In the genomic region with DNA sequence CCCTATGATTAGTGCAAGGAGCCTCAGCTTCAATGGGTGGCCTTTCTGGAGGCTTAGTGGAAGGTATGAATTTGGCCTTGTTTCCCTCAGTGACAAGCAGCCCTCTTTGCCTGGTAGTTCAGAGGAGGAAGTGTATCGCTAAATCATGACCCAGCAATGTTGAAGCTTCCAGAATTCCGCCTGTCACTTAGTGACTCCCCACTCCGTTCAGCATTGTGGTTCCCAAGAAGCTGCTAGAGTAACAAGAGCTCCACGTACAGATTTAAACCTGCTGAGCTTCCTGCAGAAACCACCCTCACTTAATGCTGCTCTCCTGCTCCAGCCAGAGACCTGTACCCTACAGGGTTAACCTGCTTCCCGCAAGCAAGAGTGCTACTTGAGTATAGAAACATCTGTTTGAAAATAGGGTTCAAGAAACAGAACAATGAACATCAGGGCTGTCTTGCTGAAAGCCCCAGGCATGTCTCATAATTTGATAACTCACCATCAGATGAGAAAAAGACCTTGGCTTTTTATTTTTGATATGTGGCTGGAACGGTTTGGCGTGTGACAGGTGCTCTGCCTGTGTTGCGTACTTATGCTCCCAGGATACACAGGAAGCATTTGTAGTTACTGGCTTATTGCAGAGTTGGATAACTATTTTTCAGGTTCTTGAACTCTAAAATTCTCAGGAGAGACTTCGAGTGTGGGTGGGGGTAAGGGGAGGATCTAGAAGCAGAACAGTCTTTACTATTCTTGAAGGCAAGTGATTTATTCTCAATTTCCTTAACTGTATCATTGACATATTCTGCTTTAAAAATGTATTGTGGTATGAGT, we compare ENCODE assay signal across 8 cellular contexts.
DNase-seq lines count a peak whose midpoint lies in the region; ATAC-seq, FAIRE-seq and TF ChIP-seq lines count a peak whose summit lies in the region.

No MANE protein-coding gene starts in this region.

- H3K36me3 ChIP-seq in keratinocyte (ENCODE audit: control insufficient read depth in 2 of 2, extremely low read depth in 1 of 2, insufficient read depth in 2 of 2, low read length in 2 of 2) (no peaks in the 10 kb centered on the region), stomach smooth muscle (ENCODE audit: control insufficient read depth in 2 of 2, insufficient read depth in 2 of 2, low read length in 2 of 2) (no peaks in the 10 kb centered on the region)
- H3K36me3 ChIP-seq in CD8-positive, alpha-beta memory T cell (ENCODE audit: insufficient read depth, low read length): no peaks in the 10 kb centered on the region

- ATAC-seq in WTC11: no peak

- no peaks in the 10 kb centered on the region for H3K79me2 ChIP-seq in keratinocyte (ENCODE audit: control insufficient read depth, insufficient read depth, low read length)

- H3K4me1 ChIP-seq in keratinocyte (ENCODE audit: control insufficient read depth, extremely low read depth, insufficient read depth, low read length) (peaks cover 14% of the 10 kb centered on the region), stomach smooth muscle (ENCODE audit: control insufficient read depth, insufficient read depth, low read length) (peaks cover 20% of the 10 kb centered on the region)
- H3K4me1 ChIP-seq in CD8-positive, alpha-beta memory T cell (ENCODE audit: insufficient read depth, low read length): no peaks in the 10 kb centered on the region

- H3K27me3 Mint-ChIP-seq in WTC11 (ENCODE audit: low read depth): peaks cover 97% of the 10 kb centered on the region
- H3K27me3 Mint-ChIP-seq in activated naive CD4-positive, alpha-beta T cell treated with anti-CD3 and anti-CD28 coated beads for 36 hours (ENCODE audit: low read depth): peaks cover 44% of the 10 kb centered on the region
- H3K27me3 Mint-ChIP-seq in CD8-positive, alpha-beta memory T cell: peaks cover 21 to 39% of the 10 kb centered on the region in 2 donors

- peak overlapping the region; percentile 80 for H3K4me2 ChIP-seq in keratinocyte (ENCODE audit: control insufficient read depth, extremely low read depth, insufficient read depth, low read depth, low read length)

- H3K9ac ChIP-seq in keratinocyte (ENCODE audit: control insufficient read depth, extremely low read depth, insufficient read depth, low read length) (no peak overlapping the region), stomach smooth muscle (ENCODE audit: low read length in 2 of 2) (peak overlapping the region; percentile 12 to 55)

- dilution Hi-C loops in keratinocyte (cut with MboI; ENCODE audit: extremely low pct_ligation_motif_present, low sequenced_read_pairs): no loop called here

- peaks cover 45% of the 10 kb centered on the region for H3K4me1 Mint-ChIP-seq in WTC11
- H3K4me1 Mint-ChIP-seq in activated naive CD4-positive, alpha-beta T cell treated with anti-CD3 and anti-CD28 coated beads for 36 hours (ENCODE audit: low read depth): no peaks in the 10 kb centered on the region
- no peaks in the 10 kb centered on the region for H3K4me1 Mint-ChIP-seq in CD8-positive, alpha-beta memory T cell

- H3K9me1 ChIP-seq in keratinocyte (ENCODE audit: control insufficient read depth, extremely low read depth, insufficient read depth, low read length): no peaks in the 10 kb centered on the region

- H3K36me3 Mint-ChIP-seq in WTC11: no peaks in the 10 kb centered on the region
- no peaks in the 10 kb centered on the region for H3K36me3 Mint-ChIP-seq in activated naive CD4-positive, alpha-beta T cell treated with anti-CD3 and anti-CD28 coated beads for 36 hours (ENCODE audit: low read depth)
- no peaks in the 10 kb centered on the region for H3K36me3 Mint-ChIP-seq in CD8-positive, alpha-beta memory T cell

- H3K27me3 ChIP-seq in keratinocyte (ENCODE audit: control insufficient read depth, extremely low read depth, insufficient read depth, low read length) (peaks cover 37% of the 10 kb centered on the region), stomach smooth muscle (ENCODE audit: control insufficient read depth in 1 of 2, insufficient read depth in 2 of 2, low read length in 2 of 2) (peaks cover 4% of the 10 kb centered on the region in 2 donors)
- H3K27me3 ChIP-seq in CD8-positive, alpha-beta memory T cell (ENCODE audit: insufficient read depth, low read length, poor library complexity, severe bottlenecking): no peaks in the 10 kb centered on the region

- H3K27ac Mint-ChIP-seq in WTC11: no peak overlapping the region
- no peak overlapping the region for H3K27ac Mint-ChIP-seq in activated naive CD4-positive, alpha-beta T cell treated with anti-CD3 and anti-CD28 coated beads for 36 hours
- no peak overlapping the region for H3K27ac Mint-ChIP-seq in CD8-positive, alpha-beta memory T cell

- TF ChIP-seq CTCF in WTC11 (IDR thresholded peaks at IDR 0.05): no peak
- TF ChIP-seq CTCF in keratinocyte (optimal IDR thresholded peaks at IDR 0.05 in 1 of 3, IDR thresholded peaks at IDR 0.05 in 1 of 3, conservative IDR thresholded peaks at IDR 0.05 in 1 of 3; ENCODE audit: extremely low read depth in 1 of 3, insufficient read depth in 2 of 3, low read length in 3 of 3): no peak

- H3K4me3 ChIP-seq in keratinocyte (ENCODE audit: control insufficient read depth in 2 of 3, extremely low read depth in 1 of 3, insufficient read depth in 2 of 3, low read depth in 1 of 3, low read length in 3 of 3) (no peak overlapping the region), stomach smooth muscle (ENCODE audit: low read length in 2 of 2) (peak overlapping the region; percentile 82 to 83)
- no peak overlapping the region for H3K4me3 ChIP-seq in CD8-positive, alpha-beta memory T cell (ENCODE audit: low read length)

- CTCF ChIA-PET in WTC11 (lab: Charles Lee): interaction anchor here (1.0 to 3.2 kb wide), 6 partner anchors 22 to 300 kb away, joined by 3 to 15 read pairs (median 14); no protein-coding TSS in a partner anchor
- CTCF ChIA-PET in activated naive CD4-positive, alpha-beta T cell treated with anti-CD3 and anti-CD28 coated beads for 36 hours (lab: Charles Lee): interaction anchor here (0.7 kb wide), 1 partner anchor 250 kb away, joined by 3 read pairs; no protein-coding TSS in a partner anchor
- CTCF ChIA-PET in CD8-positive, alpha-beta memory T cell (lab: Charles Lee): no interaction called here

- H2AFZ ChIP-seq in keratinocyte (ENCODE audit: control insufficient read depth, low read length): no peak overlapping the region

- H3K9me3 ChIP-seq in keratinocyte (ENCODE audit: control insufficient read depth, low read depth, low read length): no peaks in the 10 kb centered on the region
- H3K9me3 ChIP-seq in stomach smooth muscle (ENCODE audit: control insufficient read depth in 2 of 2, low read length in 2 of 2): no peaks in the 10 kb centered on the region
- no peaks in the 10 kb centered on the region for H3K9me3 ChIP-seq in CD8-positive, alpha-beta memory T cell (ENCODE audit: low read length)

- peak overlapping the region; percentile 66 for H3K4me3 Mint-ChIP-seq in WTC11
- no peak overlapping the region for H3K4me3 Mint-ChIP-seq in activated naive CD4-positive, alpha-beta T cell treated with anti-CD3 and anti-CD28 coated beads for 36 hours
- H3K4me3 Mint-ChIP-seq in CD8-positive, alpha-beta memory T cell: no peak overlapping the region

- H3K27ac ChIP-seq in keratinocyte (ENCODE audit: control insufficient read depth, insufficient read depth, low read length) (no peak overlapping the region), stomach smooth muscle (ENCODE audit: low read length) (peak overlapping the region; percentile 18)
- no peak overlapping the region for H3K27ac ChIP-seq in CD8-positive, alpha-beta memory T cell (ENCODE audit: low read depth, low read length)

- DNase-seq in H54 (ENCODE audit: insufficient read length, low spot score) (peak; percentile 12), WTC11 (ENCODE audit: low spot score) (no peak), keratinocyte (ENCODE audit: low read depth, low spot score) (no peak), activated gamma-delta T cell treated with Interleukin-2 at 50 U/mL for 16 hours (no peak), COLO829 (ENCODE audit: low spot score) (no peak)
- DNase-seq in activated naive CD4-positive, alpha-beta T cell treated with anti-CD3 and anti-CD28 coated beads for 36 hours: no peak
- DNase-seq in CD8-positive, alpha-beta memory T cell: no peak

- no peak for TF ChIP-seq POLR2A in H54 (IDR thresholded peaks at IDR 0.05; ENCODE audit: low read depth, low read length)

- POLR2A ChIA-PET in WTC11 (lab: Charles Lee): no interaction called here
- POLR2A ChIA-PET in CD8-positive, alpha-beta memory T cell (lab: Charles Lee): no interaction called here

- peaks cover 3% of the 10 kb centered on the region for H4K20me1 ChIP-seq in keratinocyte (ENCODE audit: control insufficient read depth, extremely low read depth, insufficient read depth, low read length)

- no peaks in the 10 kb centered on the region for H3K9me3 Mint-ChIP-seq in WTC11
- H3K9me3 Mint-ChIP-seq in activated naive CD4-positive, alpha-beta T cell treated with anti-CD3 and anti-CD28 coated beads for 36 hours: no peaks in the 10 kb centered on the region
- H3K9me3 Mint-ChIP-seq in CD8-positive, alpha-beta memory T cell: peaks cover 0 to 15% (median 3%) of the 10 kb centered on the region in 5 donors

- FAIRE-seq in H54 (lab: Jason Lieb, UNC) (no peak), keratinocyte (lab: Jason Lieb, UNC) (peak; percentile 52)

- intact Hi-C loops in activated naive CD4-positive, alpha-beta T cell treated with anti-CD3 and anti-CD28 coated beads for 36 hours (cut with micrococcal nuclease): no loop called here

TF ChIP-seq in WTC11, 78 proteins besides CTCF, POLR2A, EP300 and RAD21 (continues in another document):
- TF ChIP-seq, protein P1, sequence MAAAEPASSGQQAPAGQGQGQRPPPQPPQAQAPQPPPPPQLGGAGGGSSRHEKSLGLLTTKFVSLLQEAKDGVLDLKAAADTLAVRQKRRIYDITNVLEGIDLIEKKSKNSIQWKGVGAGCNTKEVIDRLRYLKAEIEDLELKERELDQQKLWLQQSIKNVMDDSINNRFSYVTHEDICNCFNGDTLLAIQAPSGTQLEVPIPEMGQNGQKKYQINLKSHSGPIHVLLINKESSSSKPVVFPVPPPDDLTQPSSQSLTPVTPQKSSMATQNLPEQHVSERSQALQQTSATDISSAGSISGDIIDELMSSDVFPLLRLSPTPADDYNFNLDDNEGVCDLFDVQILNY (CRISPR knock-in tag; IDR thresholded peaks at IDR 0.05): no peak
- TF ChIP-seq NR3C1 (CRISPR knock-in tag; conservative IDR thresholded peaks at IDR 0.05; ENCODE audit: low read depth) (no peak), CBFB (CRISPR knock-in tag; IDR thresholded peaks at IDR 0.05; ENCODE audit: low read depth) (no peak), NR2C2 (CRISPR knock-in tag; IDR thresholded peaks at IDR 0.05) (no peak)

Comparison
In these comparisons a context has a peak if more than half of its experiments do, and no peak if none do; other contexts are left out.
1. H3K4me3 ChIP-seq: peak in stomach smooth muscle (2 of 2); none in keratinocyte (0 of 3) and CD8-positive, alpha-beta memory T cell (single experiment).